In the genomic region with DNA sequence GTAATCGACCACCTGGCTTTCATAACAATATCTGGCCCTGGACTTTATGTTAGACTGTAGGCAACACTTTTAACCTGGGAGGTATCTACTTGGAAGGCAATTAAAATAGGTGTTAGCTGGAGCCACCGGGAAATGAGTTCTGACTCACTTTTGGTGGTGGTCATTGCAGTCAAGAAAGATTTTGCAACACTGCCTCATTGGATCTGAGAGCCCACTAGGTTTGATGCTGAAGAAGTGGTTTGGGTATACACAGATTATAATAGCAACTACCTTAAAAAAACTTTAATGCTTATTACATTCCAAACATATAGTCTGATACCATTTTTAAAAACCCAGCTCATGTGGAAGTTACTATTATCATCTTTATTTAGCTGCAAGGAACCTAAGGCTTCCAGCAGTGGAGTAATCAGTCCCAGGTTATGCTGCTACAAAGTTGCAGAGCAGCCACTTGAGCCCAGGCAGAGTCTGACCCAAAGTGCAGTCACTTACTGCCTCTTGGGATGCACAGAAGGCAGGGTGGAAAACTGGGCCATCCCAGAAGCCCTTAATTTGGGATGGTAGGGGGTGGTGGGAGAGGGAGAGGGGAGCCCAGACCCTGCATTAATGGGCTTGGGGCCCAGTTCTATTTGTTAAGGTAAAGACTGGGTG, we compare ENCODE assay signal across 18 cellular contexts.
A peak's percentile ranks its signal among the peaks of the same experiment; 100 is the strongest.
DNase-seq lines count a peak whose midpoint lies in the region; ATAC-seq and TF ChIP-seq lines count a peak whose summit lies in the region.
"Had no signal": no experiment of that assay in that cellular context is flagged by ENCODE, and none has a peak within 500 bp of the region (broad histone marks: within the 10 kb centered on the region; RNA-seq: fewer than 3 reads in every experiment).

No MANE protein-coding gene starts in this region.

- peaks cover 34% of the 10 kb centered on the region for H3K27me3 Mint-ChIP-seq in endodermal cell (ENCODE audit: insufficient read depth)

- no peaks in the 10 kb centered on the region for H3K27me3 ChIP-seq in endodermal cell (ENCODE audit: control insufficient read depth, insufficient read depth, low read length, poor library complexity, severe bottlenecking)
- no peaks in the 10 kb centered on the region for H3K27me3 ChIP-seq in adrenal gland
- H3K27me3 ChIP-seq: heart right ventricle, sigmoid colon had no signal

- peaks cover 11% of the 10 kb centered on the region for H3K9me3 Mint-ChIP-seq in endodermal cell
- H3K9me3 Mint-ChIP-seq: activated CD4-positive, alpha-beta memory T cell treated with anti-CD3 and anti-CD28 coated beads for 36 hours; IgD-negative memory B cell had no signal

- intact Hi-C loops in adrenal gland (cut with DNase I) = no loop called here

- peaks cover 8% of the 10 kb centered on the region for H3K4me1 ChIP-seq in endodermal cell (ENCODE audit: control insufficient read depth, insufficient read depth, low read length)
- H3K4me1 ChIP-seq in adrenal gland (replicated peaks in 1 of 2) = no peaks in the 10 kb centered on the region
- H3K4me1 ChIP-seq: sigmoid colon had no signal

- no peak overlapping the region for H3K4me3 ChIP-seq in endodermal cell (ENCODE audit: low read length)
- H3K4me3 ChIP-seq in adrenal gland = no peak overlapping the region
- H3K4me3 ChIP-seq: heart right ventricle, sigmoid colon had no signal

- no peak overlapping the region for H3K27ac Mint-ChIP-seq in endodermal cell
- H3K27ac Mint-ChIP-seq: activated CD4-positive, alpha-beta memory T cell treated with anti-CD3 and anti-CD28 coated beads for 36 hours; H9; IgD-negative memory B cell; mesothelial cell of epicardium had no signal

- H3K36me3 ChIP-seq in endodermal cell (ENCODE audit: control insufficient read depth, insufficient read depth, low read length) = no peaks in the 10 kb centered on the region
- no peaks in the 10 kb centered on the region for H3K36me3 ChIP-seq in adrenal gland (replicated peaks in 1 of 2)
- H3K36me3 ChIP-seq: heart right ventricle, sigmoid colon had no signal

- no peak for TF ChIP-seq POLR2A in GM18505 (IDR thresholded peaks at IDR 0.05; ENCODE audit: borderline replicate concordance, extremely low read depth, insufficient read depth, insufficient read length)
- TF ChIP-seq POLR2A in adrenal gland (IDR thresholded peaks at IDR 0.05) = no peak

- H3K9me3 ChIP-seq in endodermal cell (ENCODE audit: control insufficient read depth, low read length) = peaks cover 22% of the 10 kb centered on the region
- H3K9me3 ChIP-seq in adrenal gland (replicated peaks in 1 of 3) = no peaks in the 10 kb centered on the region
- H3K9me3 ChIP-seq: sigmoid colon had no signal

- no peak for TF ChIP-seq CTCF in endodermal cell (conservative IDR thresholded peaks at IDR 0.05)
- TF ChIP-seq CTCF in adrenal gland (IDR thresholded peaks at IDR 0.05) = no peak

- no peak overlapping the region for H3K9ac ChIP-seq in endodermal cell (ENCODE audit: extremely low read depth, low read length, poor library complexity, severe bottlenecking)

- no peak overlapping the region for H3K4me3 Mint-ChIP-seq in endodermal cell
- H3K4me3 Mint-ChIP-seq: activated CD4-positive, alpha-beta memory T cell treated with anti-CD3 and anti-CD28 coated beads for 36 hours; H9; mesothelial cell of epicardium had no signal

- DNase-seq in endodermal cell (peak; percentile 45), adrenal gland (no peak), NCI-H2107 (lab: John Stamatoyannopoulos, UW) (no peak)
- DNase-seq in effector CD4-positive, alpha-beta T cell = no peak
- DNase-seq: activated CD4-positive, alpha-beta memory T cell treated with anti-CD3 and anti-CD28 coated beads for 36 hours; central memory CD4-positive, alpha-beta T cell; effector CD8-positive, alpha-beta T cell; H9; heart right ventricle; NCI-H524 treated with DMSO at 0.1 percent for 48 hours; sigmoid colon; stimulated activated CD4-positive, alpha-beta T cell treated with anti-CD3 and anti-CD28 coated beads, Interleukin-1b, Interleukin-23, amount 100 ng/mL, for 48 hours had no signal

- 92 to 100% methylated on average over 2 of the region's 2 CpGs for WGBS in endodermal cell (ENCODE audit: insufficient coverage in 1 of 2, insufficient read length in 1 of 2), 2 experiments
- WGBS in adrenal gland, 4 donors = 18 to 42% (median 29%) methylated on average over 2 of the region's 2 CpGs

- no peak overlapping the region for H3K27ac ChIP-seq in endodermal cell (ENCODE audit: low read depth, low read length)
- no peak overlapping the region for H3K27ac ChIP-seq in adrenal gland
- H3K27ac ChIP-seq: heart right ventricle, sigmoid colon had no signal

- ATAC-seq in GM18505 (IDR thresholded peaks at IDR 0.05; ENCODE audit: unreplicated experiment) (peak; percentile 30), GM19043 (IDR thresholded peaks at IDR 0.05; ENCODE audit: low read depth, unreplicated experiment) (peak; percentile 28), HG03103 (IDR thresholded peaks at IDR 0.05; ENCODE audit: low read depth, unreplicated experiment) (peak; percentile 28), esophagus mucosa (no peak)
- ATAC-seq: heart right ventricle had no signal

- H3K4me1 Mint-ChIP-seq in endodermal cell = peaks cover 38% of the 10 kb centered on the region

- peaks cover 1% of the 10 kb centered on the region for H3K36me3 Mint-ChIP-seq in endodermal cell (ENCODE audit: low read depth)
- H3K36me3 Mint-ChIP-seq: activated CD4-positive, alpha-beta memory T cell treated with anti-CD3 and anti-CD28 coated beads for 36 hours; IgD-negative memory B cell; mesothelial cell of epicardium had no signal
